12 cellular contexts compared by ENCODE assay signal in genomic region chr12:120242971-120243699, GRCh38. TPM values are rescaled to one million over a fixed set of nuclear protein-coding genes. Genes with fewer than 3 reads are reported as not detected.
A peak's percentile ranks its signal among the peaks of the same experiment; 100 is the strongest.
DNase-seq lines count a peak whose midpoint lies in the region; ATAC-seq and TF ChIP-seq lines count a peak whose summit lies in the region.
"Had no signal": no experiment of that assay in that cellular context is flagged by ENCODE, and none has a peak within 500 bp of the region (broad histone marks: within the 10 kb centered on the region; RNA-seq: fewer than 3 reads in every experiment).

No MANE protein-coding gene starts in this region.

- no peak for ATAC-seq in GM18517 (IDR thresholded peaks at IDR 0.05; ENCODE audit: unreplicated experiment)

- peak overlapping the region in 4 of 7 donors; percentile 9 to 38 (median 24) for H3K4me3 Mint-ChIP-seq in CD8-positive, alpha-beta memory T cell

- TF ChIP-seq CTCF in WERI-Rb-1 (IDR thresholded peaks at IDR 0.05; ENCODE audit: low read depth, low read length), result no peak

- H3K27ac Mint-ChIP-seq in CD8-positive, alpha-beta memory T cell, result peak overlapping the region in 7 of 8 donors; percentile 9 to 76 (median 64)

- 86 to 91% methylated on average over 3 to 6 of the region's 8 CpGs for WGBS in mesodermal cell (ENCODE audit: insufficient coverage in 2 of 2), 2 experiments

- H3K9me3 ChIP-seq in CD8-positive, alpha-beta memory T cell (ENCODE audit: low read length), result no peaks in the 10 kb centered on the region
- H3K9me3 ChIP-seq in WERI-Rb-1 (ENCODE audit: severe bottlenecking) (no peaks in the 10 kb centered on the region), mesodermal cell (ENCODE audit: control insufficient read depth, low read length) (no peaks in the 10 kb centered on the region)
- H3K9me3 ChIP-seq: BE2C, uterus had no signal

- H3K9me3 Mint-ChIP-seq in CD8-positive, alpha-beta memory T cell, result no peaks in the 10 kb centered on the region

- H3K36me3 ChIP-seq in CD8-positive, alpha-beta memory T cell (ENCODE audit: insufficient read depth, low read length), result no peaks in the 10 kb centered on the region
- H3K36me3 ChIP-seq in WERI-Rb-1 (no peaks in the 10 kb centered on the region), mesodermal cell (ENCODE audit: control insufficient read depth, insufficient read depth, low read length) (peaks cover 50% of the 10 kb centered on the region)
- H3K36me3 ChIP-seq: BE2C, uterus had no signal

- no peak overlapping the region for H3K4me3 ChIP-seq in CD8-positive, alpha-beta memory T cell (ENCODE audit: low read length)
- H3K4me3 ChIP-seq in WERI-Rb-1 (ENCODE audit: low read depth, low read length), result no peak overlapping the region
- H3K4me3 ChIP-seq in mesodermal cell (ENCODE audit: extremely low read depth, insufficient read depth, low read length, poor library complexity, severe bottlenecking), result no peak overlapping the region
- H3K4me3 ChIP-seq: skin epidermis, uterus had no signal

- no peaks in the 10 kb centered on the region for H3K27me3 Mint-ChIP-seq in CD8-positive, alpha-beta memory T cell

- CTCF ChIA-PET in CD8-positive, alpha-beta memory T cell (lab: Charles Lee), result interaction anchor here (1.4 to 34.4 kb wide), 3 partner anchors 14 to 21 kb away, joined by 4 to 727 read pairs (median 120); partner anchors contain the start of gene PXN

- H3K27me3 ChIP-seq in CD8-positive, alpha-beta memory T cell (ENCODE audit: insufficient read depth, low read length, poor library complexity, severe bottlenecking), result no peaks in the 10 kb centered on the region
- H3K27me3 ChIP-seq in WERI-Rb-1 (ENCODE audit: insufficient read depth, low read depth, severe bottlenecking), result no peaks in the 10 kb centered on the region
- H3K27me3 ChIP-seq: BE2C, uterus had no signal

- no peak overlapping the region for H3K27ac ChIP-seq in CD8-positive, alpha-beta memory T cell (ENCODE audit: low read depth, low read length)
- peak overlapping the region; percentile 38 for H3K27ac ChIP-seq in WERI-Rb-1
- H3K27ac ChIP-seq in mesodermal cell (ENCODE audit: low read depth, low read length, severe bottlenecking), result peak overlapping the region; percentile 53

- H3K4me1 ChIP-seq in CD8-positive, alpha-beta memory T cell (ENCODE audit: insufficient read depth, low read length), result peaks cover 78% of the 10 kb centered on the region
- H3K4me1 ChIP-seq in mesodermal cell (ENCODE audit: control insufficient read depth, insufficient read depth, low read length, poor library complexity, severe bottlenecking), result peaks cover 51% of the 10 kb centered on the region

- DNase-seq in CD8-positive, alpha-beta memory T cell, result no peak
- DNase-seq in WERI-Rb-1 (peak; percentile 78), HK-2 (ENCODE audit: unreplicated experiment) (no peak), DMS53 (lab: John Stamatoyannopoulos, UW) (no peak)
- DNase-seq: BE2C, hypothalamus, MM.1S, uterus had no signal

- peaks cover 65 to 78% (median 78%) of the 10 kb centered on the region in 3 donors for H3K4me1 Mint-ChIP-seq in CD8-positive, alpha-beta memory T cell

- POLR2A ChIA-PET in CD8-positive, alpha-beta memory T cell (lab: Charles Lee), result interaction anchor here (0.6 to 1.2 kb wide), 2 partner anchors 10 to 19 kb away, joined by 3 to 4 read pairs; no protein-coding TSS in a partner anchor

- H3K36me3 Mint-ChIP-seq in CD8-positive, alpha-beta memory T cell, result peaks cover 0 to 39% (median 17%) of the 10 kb centered on the region in 3 donors

RNA-seq across cellular contexts. Expression of gene PXN, which starts 22.4 kb away (rescaled TPM):
- total RNA-seq in CD8-positive, alpha-beta memory T cell, result 10 to 100 TPM; 33.7 to 35.9 TPM
- polyA plus RNA-seq in CD8-positive, alpha-beta memory T cell, result 146 TPM
- 85.7 TPM for polyA plus RNA-seq in mesodermal cell (2013, experiment 1 of 2)
- polyA plus RNA-seq in mesodermal cell (2013, experiment 2 of 2), result 72.4 TPM

RNA-seq across cellular contexts. Expression of gene RPLP0, which starts 42.2 kb away (rescaled TPM):
- 1,000 to 10,000 TPM; 4,137 to 4,308 TPM for total RNA-seq in CD8-positive, alpha-beta memory T cell
- polyA plus RNA-seq in CD8-positive, alpha-beta memory T cell, result 1,675 TPM
- polyA plus RNA-seq in mesodermal cell (2013, experiment 1 of 2), result 3,564 TPM
- polyA plus RNA-seq in mesodermal cell (2013, experiment 2 of 2), result 3,441 TPM

RNA-seq across cellular contexts. Expression of gene RNU4-2, which starts 48.6 kb away (rescaled TPM):
- total RNA-seq in CD8-positive, alpha-beta memory T cell, result 1,000 to 10,000 TPM; 1,831 to 1,935 TPM
- 44.9 TPM for polyA plus RNA-seq in CD8-positive, alpha-beta memory T cell
- 3,572 TPM for polyA plus RNA-seq in mesodermal cell (2013, experiment 1 of 2)
- polyA plus RNA-seq in mesodermal cell (2013, experiment 2 of 2), result 5,947 TPM
- total RNA-seq: G401 had no signal

RNA-seq across cellular contexts. Expression of gene GCN1, which starts 48.6 kb away (rescaled TPM):
- 100 to 1,000 TPM; 150 to 157 TPM for total RNA-seq in CD8-positive, alpha-beta memory T cell
- 30.0 TPM for polyA plus RNA-seq in CD8-positive, alpha-beta memory T cell
- polyA plus RNA-seq in mesodermal cell (2013, experiment 1 of 2), result 50.4 TPM
- polyA plus RNA-seq in mesodermal cell (2013, experiment 2 of 2), result 37.7 TPM

RNA-seq across cellular contexts. Expression of gene RNU4-1, which starts 49.9 kb away (rescaled TPM):
- 100 to 1,000 TPM; 628 to 678 TPM for total RNA-seq in CD8-positive, alpha-beta memory T cell
- polyA plus RNA-seq in CD8-positive, alpha-beta memory T cell, result not detected
- 2,740 TPM for polyA plus RNA-seq in mesodermal cell (2013, experiment 1 of 2)
- 5,488 TPM for polyA plus RNA-seq in mesodermal cell (2013, experiment 2 of 2)
- total RNA-seq: G401 had no signal
